Comparison of ENCODE assay signal across 26 cellular contexts in genomic region chr11:107707128-107707760, GRCh38. TPM values are rescaled to one million over a fixed set of nuclear protein-coding genes. Genes with fewer than 3 reads are reported as not detected.
"Had no signal": no experiment of that assay in that cellular context is flagged by ENCODE, and none has a peak within 500 bp of the region (broad histone marks: within the 10 kb centered on the region; RNA-seq: fewer than 3 reads in every experiment).

No MANE protein-coding gene starts in this region.

- H3K4me3 ChIP-seq: heart left ventricle, mucosa of descending colon, pancreas, tibial artery, uterus had no signal

- H3K27me3 ChIP-seq: pancreas, uterus had no signal

- H3K27ac ChIP-seq: heart left ventricle, neutrophil, pancreas, tibial artery, uterus had no signal

- H3K36me3 ChIP-seq: heart left ventricle, neutrophil, pancreas, tibial artery, uterus had no signal

- DNase-seq: activated B cell treated with CpG ODN at 0.5 μM for 24 hours; activated CD4-positive, alpha-beta memory T cell treated with anti-CD3 and anti-CD28 coated beads, Interleukin-2, amount 10 ng/mL, durations not matched to agents 7 days and 5 days; activated CD4-positive, alpha-beta T cell treated with anti-CD3 and anti-CD28 coated beads for 4 hours; activated CD8-positive, alpha-beta memory T cell treated with anti-CD3 and anti-CD28 coated beads, Interleukin-2, amount 10 ng/mL, durations not matched to agents 7 days and 5 days; activated naive CD4-positive, alpha-beta T cell treated with Interleukin-2 at 50 U/mL for 16 hours; activated naive CD8-positive, alpha-beta T cell treated with anti-CD3 and anti-CD28 coated beads, Interleukin-2, amount 10 ng/mL, durations not matched to agents 7 days and 5 days; central memory CD4-positive, alpha-beta T cell; erythroblast; foreskin melanocyte; heart left ventricle; kidney; mucosa of descending colon; naive thymus-derived CD8-positive, alpha-beta T cell; pancreas; stimulated activated CD4-positive, alpha-beta T cell treated with anti-CD3 and anti-CD28 coated beads, Interleukin-12 subunit alpha, Interleukin-12 subunit beta, amount 100 ng/mL, for 4 hours; stimulated activated CD4-positive, alpha-beta T cell treated with anti-CD3 and anti-CD28 coated beads, Interleukin-1b, Interleukin-23, amount 100 ng/mL, for 48 hours; stimulated activated CD8-positive, alpha-beta memory T cell treated with anti-CD3 and anti-CD28 coated beads, Interleukin-4, amount 100 ng/mL, for 48 hours; stimulated activated naive CD4-positive, alpha-beta T cell; substantia nigra; tibial artery; uterus had no signal

- H3K27ac Mint-ChIP-seq: activated B cell treated with CpG ODN at 0.5 μM for 24 hours; activated CD4-positive, alpha-beta memory T cell treated with anti-CD3 and anti-CD28 coated beads, Interleukin-2, amount 10 ng/mL, durations not matched to agents 7 days and 5 days; activated CD8-positive, alpha-beta memory T cell treated with anti-CD3 and anti-CD28 coated beads, Interleukin-2, amount 10 ng/mL, durations not matched to agents 7 days and 5 days; activated naive CD8-positive, alpha-beta T cell treated with anti-CD3 and anti-CD28 coated beads, Interleukin-2, amount 10 ng/mL, durations not matched to agents 7 days and 5 days; endodermal cell; memory B cell; naive thymus-derived CD8-positive, alpha-beta T cell had no signal

- H3K9me3 Mint-ChIP-seq: activated B cell treated with CpG ODN at 0.5 μM for 24 hours; activated CD4-positive, alpha-beta memory T cell treated with anti-CD3 and anti-CD28 coated beads, Interleukin-2, amount 10 ng/mL, durations not matched to agents 7 days and 5 days; activated naive CD8-positive, alpha-beta T cell treated with anti-CD3 and anti-CD28 coated beads, Interleukin-2, amount 10 ng/mL, durations not matched to agents 7 days and 5 days; endodermal cell; memory B cell had no signal

- H3K4me3 Mint-ChIP-seq: activated B cell treated with CpG ODN at 0.5 μM for 24 hours; activated CD4-positive, alpha-beta memory T cell treated with anti-CD3 and anti-CD28 coated beads, Interleukin-2, amount 10 ng/mL, durations not matched to agents 7 days and 5 days; activated CD8-positive, alpha-beta memory T cell treated with anti-CD3 and anti-CD28 coated beads, Interleukin-2, amount 10 ng/mL, durations not matched to agents 7 days and 5 days; activated naive CD8-positive, alpha-beta T cell treated with anti-CD3 and anti-CD28 coated beads, Interleukin-2, amount 10 ng/mL, durations not matched to agents 7 days and 5 days; endodermal cell; memory B cell; naive thymus-derived CD8-positive, alpha-beta T cell had no signal

- ATAC-seq: activated CD8-positive, alpha-beta memory T cell treated with anti-CD3 and anti-CD28 coated beads, Interleukin-2, amount 10 ng/mL, durations not matched to agents 7 days and 5 days; heart left ventricle; mucosa of descending colon; naive thymus-derived CD8-positive, alpha-beta T cell; pancreas had no signal

- H3K4me1 Mint-ChIP-seq: activated B cell treated with CpG ODN at 0.5 μM for 24 hours; activated CD4-positive, alpha-beta memory T cell treated with anti-CD3 and anti-CD28 coated beads, Interleukin-2, amount 10 ng/mL, durations not matched to agents 7 days and 5 days; activated CD8-positive, alpha-beta memory T cell treated with anti-CD3 and anti-CD28 coated beads, Interleukin-2, amount 10 ng/mL, durations not matched to agents 7 days and 5 days; activated naive CD8-positive, alpha-beta T cell treated with anti-CD3 and anti-CD28 coated beads, Interleukin-2, amount 10 ng/mL, durations not matched to agents 7 days and 5 days; memory B cell; naive thymus-derived CD8-positive, alpha-beta T cell had no signal

- H3K4me1 ChIP-seq: heart left ventricle, pancreas, tibial artery, uterus had no signal

- H3K9me3 ChIP-seq: heart left ventricle, mucosa of descending colon, neutrophil, pancreas, tibial artery, uterus had no signal

RNA-seq across cellular contexts. Expression of gene SLN, which starts 4.6 kb away (rescaled TPM):
- total RNA-seq: activated B cell treated with CpG ODN at 0.5 μM for 24 hours; activated CD4-positive, alpha-beta memory T cell treated with anti-CD3 and anti-CD28 coated beads, Interleukin-2, amount 10 ng/mL, durations not matched to agents 7 days and 5 days; activated CD8-positive, alpha-beta memory T cell treated with anti-CD3 and anti-CD28 coated beads, Interleukin-2, amount 10 ng/mL, durations not matched to agents 7 days and 5 days; activated naive CD8-positive, alpha-beta T cell treated with anti-CD3 and anti-CD28 coated beads, Interleukin-2, amount 10 ng/mL, durations not matched to agents 7 days and 5 days; endodermal cell; kidney; liver; naive thymus-derived CD8-positive, alpha-beta T cell; pancreas; T-helper 2 cell treated with Interferon-gamma antibody and Interleukin-4, amounts not matched to agents 100 ng/mL and 5 ng/mL, for 36 hours had no signal
- polyA plus RNA-seq: liver; naive thymus-derived CD8-positive, alpha-beta T cell had no signal
